In genomic region chr4:25160714-25161598, GRCh38 we compare ENCODE assay signal across 8 cellular contexts. TPM values are rescaled to one million over a fixed set of nuclear protein-coding genes. Genes with fewer than 3 reads are reported as not detected.
DNase-seq lines count a peak whose midpoint lies in the region; ATAC-seq and TF ChIP-seq lines count a peak whose summit lies in the region.

No MANE protein-coding gene starts in this region.

- peaks cover 0 to 4% of the 10 kb centered on the region in 2 donors for H3K4me1 ChIP-seq in esophagus (ENCODE audit: control insufficient read depth in 2 of 2, insufficient read depth in 2 of 2, low read length in 1 of 2)

- H3K9me2 ChIP-seq in neural cell (ENCODE audit: insufficient read depth, low read length) = no peaks in the 10 kb centered on the region

- no peaks in the 10 kb centered on the region for H3K36me3 ChIP-seq in esophagus (ENCODE audit: control insufficient read depth in 2 of 2, insufficient read depth in 2 of 2, low read length in 1 of 2)
- H3K36me3 ChIP-seq in neural cell (ENCODE audit: insufficient read depth, low read length) = no peaks in the 10 kb centered on the region

- TF ChIP-seq RAD21 in neural cell (conservative IDR thresholded peaks at IDR 0.05) = no peak

- no peaks in the 10 kb centered on the region for H3K79me2 ChIP-seq in neural cell (replicated peaks; ENCODE audit: insufficient read depth, low read length)

- ATAC-seq in GM18870 (IDR thresholded peaks at IDR 0.05; ENCODE audit: unreplicated experiment) (peak; percentile 32), HG03439 (IDR thresholded peaks at IDR 0.05; ENCODE audit: unreplicated experiment) (peak; percentile 35)

- no peaks in the 10 kb centered on the region for H3K27me3 ChIP-seq in esophagus (ENCODE audit: control insufficient read depth in 1 of 2, insufficient read depth in 2 of 2, low read length in 2 of 2)
- H3K27me3 ChIP-seq in neural cell (ENCODE audit: insufficient read depth, low read depth, low read length) = no peaks in the 10 kb centered on the region

- DNase-seq in CD14-positive monocyte (ENCODE audit: low spot score) = no peak
- peak; percentile 81 for DNase-seq in SKM-1 (lab: John Stamatoyannopoulos, UW; ENCODE audit: unreplicated experiment)
- no peak for DNase-seq in NCI-H1694 treated with DMSO at 0.1 percent for 48 hours (lab: John Stamatoyannopoulos, UW)
- no peak for DNase-seq in cortex of kidney (lab: John Stamatoyannopoulos, UW)

- WGBS in esophagus, 2 donors = 5 to 15% methylated on average over 16 of the region's 16 CpGs

- peak overlapping the region; percentile 75 for H3K9ac ChIP-seq in neural cell (ENCODE audit: low read length)

- no peak for TF ChIP-seq EP300 in neural cell (conservative IDR thresholded peaks at IDR 0.05; ENCODE audit: poor library complexity, severe bottlenecking)

- no peak for TF ChIP-seq CTCF in CD14-positive monocyte (IDR thresholded peaks at IDR 0.05)
- no peak for TF ChIP-seq CTCF in neural cell (IDR thresholded peaks at IDR 0.05; ENCODE audit: poor library complexity, severe bottlenecking)

- H4K20me1 ChIP-seq in neural cell (ENCODE audit: insufficient read depth) = no peaks in the 10 kb centered on the region

- peak overlapping the region; percentile 86 to 96 for H3K4me3 Mint-ChIP-seq in CD14-positive monocyte

- H2AFZ ChIP-seq in neural cell (ENCODE audit: low read depth, low read length) = peak overlapping the region; percentile 96

- H3K27ac ChIP-seq in esophagus (ENCODE audit: low read depth in 2 of 2, low read length in 1 of 2) (peak overlapping the region; percentile 71 to 90), neural cell (ENCODE audit: low read length) (no peak overlapping the region)

- peak overlapping the region; percentile 96 for H3K4me2 ChIP-seq in neural cell (ENCODE audit: low read length)

- no peaks in the 10 kb centered on the region for H3K9me3 ChIP-seq in esophagus (ENCODE audit: control insufficient read depth in 2 of 2, insufficient read depth in 1 of 2, low read depth in 1 of 2, low read length in 1 of 2)
- H3K9me3 ChIP-seq in neural cell (ENCODE audit: low read length) = no peaks in the 10 kb centered on the region

- H3K27me3 Mint-ChIP-seq in CD14-positive monocyte (ENCODE audit: low read depth in 3 of 3) = peaks cover 0 to 4% (median 0%) of the 10 kb centered on the region in 3 donors

- H3K4me3 ChIP-seq in esophagus (ENCODE audit: low read depth in 1 of 2, low read length in 2 of 2) (peak overlapping the region; percentile 69 to 81), neural cell (ENCODE audit: low read length) (peak overlapping the region; percentile 89)

- peaks cover 5 to 25% of the 10 kb centered on the region in 2 donors for H3K36me3 Mint-ChIP-seq in CD14-positive monocyte

- intact Hi-C loops in CD14-positive monocyte (cut with micrococcal nuclease) = loop anchor here in 1 of 2 donors (5.0 to 10.0 kb wide), 4 partner anchors 151 to 579 kb away; partner anchors contain the start of genes ANAPC4, DHX15 and ZCCHC4

- peaks cover 45% of the 10 kb centered on the region for H3K4me1 Mint-ChIP-seq in CD14-positive monocyte

- H3K27ac Mint-ChIP-seq in CD14-positive monocyte = peak overlapping the region; percentile 90 to 99 (median 98)

- peaks cover 0 to 2% (median 1%) of the 10 kb centered on the region in 7 donors for H3K9me3 Mint-ChIP-seq in CD14-positive monocyte

- no peaks in the 10 kb centered on the region for H3F3A ChIP-seq in neural cell (ENCODE audit: insufficient read depth, low read length, poor library complexity, severe bottlenecking)

TF ChIP-seq in neural cell, 6 proteins besides CTCF, POLR2A, EP300 and RAD21:
- TF ChIP-seq MXI1 (conservative IDR thresholded peaks at IDR 0.05; ENCODE audit: poor library complexity, severe bottlenecking) = peak; percentile 7
- no peak for TF ChIP-seq TAF1 (IDR thresholded peaks at IDR 0.05; ENCODE audit: low read depth)

RNA-seq across cellular contexts. Expression of gene SEPSECS, which starts 0.7 kb away (rescaled TPM):
- 1 to 10 TPM in 1 of 2 donors, under 1 TPM in 1; 0.65 to 2.1 TPM for polyA plus RNA-seq in CD14-positive monocyte
- polyA plus RNA-seq in esophagus = 1 to 10 TPM; 2.2 to 3.9 TPM
- 5.6 and 6.5 TPM in 2 replicates for polyA plus RNA-seq in neural cell
- 11.2 and 12.5 TPM in 2 replicates for polyA minus RNA-seq in neural cell
